Comparison of ENCODE assay signal across 8 cellular contexts in genomic region chr5:67209141-67209771, GRCh38. TPM values are rescaled to one million over a fixed set of nuclear protein-coding genes. Genes with fewer than 3 reads are reported as not detected.
DNase-seq lines count a peak whose midpoint lies in the region; ATAC-seq, FAIRE-seq and TF ChIP-seq lines count a peak whose summit lies in the region.

No MANE protein-coding gene starts in this region.

- peak; percentile 78 for DNase-seq in DMS53 treated with DMSO at 0.1 percent for 48 hours (lab: John Stamatoyannopoulos, UW; ENCODE audit: unreplicated experiment)
- DNase-seq in H54 (ENCODE audit: insufficient read length, low spot score), result peak; percentile 54
- DNase-seq in NCI-H1105 treated with DMSO at 0.1 percent for 48 hours (lab: John Stamatoyannopoulos, UW), result peak; percentile 71
- DNase-seq in SKM-1 treated with dmso at 0.1 percent for 144 hours (lab: John Stamatoyannopoulos, UW; ENCODE audit: unreplicated experiment), result peak; percentile 63
- DNase-seq in activated naive CD8-positive, alpha-beta T cell treated with anti-CD3 and anti-CD28 coated beads, Interleukin-2, amount 10 ng/mL, durations not matched to agents 7 days and 5 days, result peak; percentile 64
- no peak for DNase-seq in Right ventricle myocardium superior
- DNase-seq in prostate gland (ENCODE audit: low spot score), result peak; percentile 85

- no peaks in the 10 kb centered on the region for H3K9me3 Mint-ChIP-seq in activated naive CD8-positive, alpha-beta T cell treated with anti-CD3 and anti-CD28 coated beads, Interleukin-2, amount 10 ng/mL, durations not matched to agents 7 days and 5 days

- intact Hi-C loops in Right ventricle myocardium superior (cut with DNase I) (loop anchor here (5.0 to 10.0 kb wide), 2 partner anchors 42 to 204 kb away; no protein-coding TSS in a partner anchor), prostate gland (cut with DNase I) (loop anchor here (2.0 to 10.0 kb wide), 4 partner anchors 42 to 397 kb away; no protein-coding TSS in a partner anchor)

- peaks cover 10% of the 10 kb centered on the region for H3K36me3 Mint-ChIP-seq in activated naive CD8-positive, alpha-beta T cell treated with anti-CD3 and anti-CD28 coated beads, Interleukin-2, amount 10 ng/mL, durations not matched to agents 7 days and 5 days

- H3K27me3 Mint-ChIP-seq in activated naive CD8-positive, alpha-beta T cell treated with anti-CD3 and anti-CD28 coated beads, Interleukin-2, amount 10 ng/mL, durations not matched to agents 7 days and 5 days, result no peaks in the 10 kb centered on the region

- no peak overlapping the region for H3K27ac ChIP-seq in prostate gland

- no peaks in the 10 kb centered on the region for H3K9me3 ChIP-seq in prostate gland

- 28% methylated on average over 11 of the region's 11 CpGs for WGBS in prostate gland

- no peaks in the 10 kb centered on the region for H3K36me3 ChIP-seq in prostate gland

- peak; percentile 95 for FAIRE-seq in H54 (lab: Jason Lieb, UNC)

- no peaks in the 10 kb centered on the region for H3K27me3 ChIP-seq in prostate gland (replicated peaks; ENCODE audit: insufficient read depth)

- peak; percentile 35 for ATAC-seq in activated naive CD8-positive, alpha-beta T cell treated with anti-CD3 and anti-CD28 coated beads, Interleukin-2, amount 10 ng/mL, durations not matched to agents 7 days and 5 days (ENCODE audit: low read depth)
- ATAC-seq in Right ventricle myocardium superior (ENCODE audit: poor library complexity) (peak; percentile 83), HG03457 (IDR thresholded peaks at IDR 0.05; ENCODE audit: unreplicated experiment) (no peak)

- peaks cover 57% of the 10 kb centered on the region for H3K4me1 Mint-ChIP-seq in activated naive CD8-positive, alpha-beta T cell treated with anti-CD3 and anti-CD28 coated beads, Interleukin-2, amount 10 ng/mL, durations not matched to agents 7 days and 5 days

- peak overlapping the region; percentile 16 for H3K4me3 Mint-ChIP-seq in activated naive CD8-positive, alpha-beta T cell treated with anti-CD3 and anti-CD28 coated beads, Interleukin-2, amount 10 ng/mL, durations not matched to agents 7 days and 5 days

- TF ChIP-seq POLR2A in H54 (IDR thresholded peaks at IDR 0.05; ENCODE audit: low read depth, low read length), result no peak
- TF ChIP-seq POLR2A in prostate gland (IDR thresholded peaks at IDR 0.05), result no peak

- H3K27ac Mint-ChIP-seq in activated naive CD8-positive, alpha-beta T cell treated with anti-CD3 and anti-CD28 coated beads, Interleukin-2, amount 10 ng/mL, durations not matched to agents 7 days and 5 days, result peak overlapping the region; percentile 32

- H3K4me3 ChIP-seq in prostate gland, result no peak overlapping the region

- peak; percentile 40 to 90 (median 86) for TF ChIP-seq CTCF in prostate gland (IDR thresholded peaks at IDR 0.05)

- no peaks in the 10 kb centered on the region for H3K4me1 ChIP-seq in prostate gland (replicated peaks)

- POLR2A ChIA-PET in activated naive CD8-positive, alpha-beta T cell treated with anti-CD3 and anti-CD28 coated beads, Interleukin-2, amount 10 ng/mL, durations not matched to agents 7 days and 5 days (lab: Charles Lee), result interaction anchor here (3.1 to 13.8 kb wide), 3 partner anchors 29 to 52 kb away, joined by 19 to 341 read pairs (median 50); no protein-coding TSS in a partner anchor

RNA-seq across cellular contexts. Expression of gene CD180, which starts 12.7 kb away (rescaled TPM):
- under 1 TPM; 0.57 to 0.69 TPM for total RNA-seq in activated naive CD8-positive, alpha-beta T cell treated with anti-CD3 and anti-CD28 coated beads, Interleukin-2, amount 10 ng/mL, durations not matched to agents 7 days and 5 days
- total RNA-seq in Right ventricle myocardium superior (0.65 TPM), prostate gland (under 1 TPM; 0.18 to 0.68 TPM)
